1 cellular context compared by ENCODE assay signal in the genomic region with DNA sequence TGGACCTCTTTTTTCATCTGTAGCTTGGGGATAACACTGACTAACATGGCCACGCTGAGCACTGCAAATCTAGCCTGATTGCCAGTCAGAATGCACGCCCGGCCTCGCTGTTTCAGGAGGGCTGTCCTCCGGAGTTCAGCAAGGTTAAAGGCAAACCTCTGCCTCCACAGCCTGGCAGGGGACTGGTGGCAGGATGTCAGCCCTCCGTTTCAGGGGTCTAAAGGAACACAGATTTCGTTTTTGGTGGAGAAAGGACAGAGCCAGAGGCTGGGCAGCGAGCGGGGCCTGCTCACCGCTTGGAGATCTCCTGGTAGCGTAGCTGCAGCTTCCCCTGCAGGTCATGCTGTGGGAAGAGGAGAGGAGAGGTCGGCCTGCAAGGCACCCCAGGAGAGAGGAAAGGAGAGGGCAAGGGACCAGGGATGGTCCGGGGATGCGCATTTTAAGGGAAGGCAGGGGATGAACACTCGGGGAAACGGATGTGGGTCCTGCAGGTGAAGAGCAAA.
TF ChIP-seq lines count a peak whose summit lies in the region.

No MANE protein-coding gene starts in this region.

TF ChIP-seq in HepG2, 621 proteins besides CTCF, POLR2A, EP300 and RAD21:
- TF ChIP-seq ZFAT (CRISPR knock-in tag; conservative IDR thresholded peaks at IDR 0.05) (peak; percentile 29; the same call in 1 of the 2 replicates), ZNF333 (CRISPR knock-in tag; IDR thresholded peaks at IDR 0.05; ENCODE audit: borderline replicate concordance) (0 out of 2 replicates have a peak, but pooled peaks have one; percentile 50), ZNF468 (CRISPR knock-in tag; IDR thresholded peaks at IDR 0.05) (0 out of 2 replicates have a peak, but pooled peaks have one; percentile 31), SKI (IDR thresholded peaks at IDR 0.05; ENCODE audit: partially characterized antibody) (no peak), TCF12 (IDR thresholded peaks at IDR 0.05) (no peak), TCF12 (CRISPR knock-in tag; IDR thresholded peaks at IDR 0.05) (peak; percentile 28; the same call in 1 of the 2 replicates), NRL (CRISPR knock-in tag; IDR thresholded peaks at IDR 0.05; ENCODE audit: borderline replicate concordance) (no peak), CHCHD3 (CRISPR knock-in tag; IDR thresholded peaks at IDR 0.05) (peak; percentile 11; the same call in 1 of the 2 replicates), ZFP36L1 (CRISPR knock-in tag; IDR thresholded peaks at IDR 0.05) (0 out of 2 replicates have a peak, but pooled peaks have one; percentile 5), JUNB (CRISPR knock-in tag; IDR thresholded peaks at IDR 0.05; ENCODE audit: borderline replicate concordance) (no peak), ZNF138 (CRISPR knock-in tag; IDR thresholded peaks at IDR 0.05; ENCODE audit: low read depth) (no peak), ZNF781 (CRISPR knock-in tag; IDR thresholded peaks at IDR 0.05; ENCODE audit: borderline replicate concordance, not compliant biosample characterization) (peak; percentile 22), HOXA7 (CRISPR knock-in tag; IDR thresholded peaks at IDR 0.05) (no peak), ZMYM3 (CRISPR knock-in tag; IDR thresholded peaks at IDR 0.05) (0 out of 2 replicates have a peak, but pooled peaks have one; percentile 8), ZNF235 (CRISPR knock-in tag; IDR thresholded peaks at IDR 0.05; ENCODE audit: borderline replicate concordance) (0 out of 2 replicates have a peak, but pooled peaks have one; percentile 18), KDM5A (IDR thresholded peaks at IDR 0.05; ENCODE audit: borderline replicate concordance, low read length) (peak; percentile 93; the same call in 1 of the 2 replicates), RORA (CRISPR knock-in tag; IDR thresholded peaks at IDR 0.05) (no peak), MAF1 (CRISPR knock-in tag; IDR thresholded peaks at IDR 0.05; ENCODE audit: borderline replicate concordance) (0 out of 2 replicates have a peak, but pooled peaks have one; percentile 24), REXO4 (CRISPR knock-in tag; IDR thresholded peaks at IDR 0.05; ENCODE audit: borderline replicate concordance) (no peak), SNAI1 (CRISPR knock-in tag; IDR thresholded peaks at IDR 0.05; ENCODE audit: borderline replicate concordance) (0 out of 2 replicates have a peak, but pooled peaks have one; percentile 61), ZNF543 (CRISPR knock-in tag; IDR thresholded peaks at IDR 0.05) (no peak), SMC3 (IDR thresholded peaks at IDR 0.05; ENCODE audit: low read length) (no peak), CENPT (CRISPR knock-in tag; IDR thresholded peaks at IDR 0.05; ENCODE audit: low read depth) (no peak), ZNF737 (CRISPR knock-in tag; IDR thresholded peaks at IDR 0.05; ENCODE audit: borderline replicate concordance) (0 out of 2 replicates have a peak, but pooled peaks have one; percentile 35)
- TF ChIP-seq, protein P1, sequence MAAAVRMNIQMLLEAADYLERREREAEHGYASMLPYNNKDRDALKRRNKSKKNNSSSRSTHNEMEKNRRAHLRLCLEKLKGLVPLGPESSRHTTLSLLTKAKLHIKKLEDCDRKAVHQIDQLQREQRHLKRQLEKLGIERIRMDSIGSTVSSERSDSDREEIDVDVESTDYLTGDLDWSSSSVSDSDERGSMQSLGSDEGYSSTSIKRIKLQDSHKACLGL (CRISPR knock-in tag; IDR thresholded peaks at IDR 0.05), result peak; percentile 17; the same call in 1 of the 2 replicates
- TF ChIP-seq, protein P2, sequence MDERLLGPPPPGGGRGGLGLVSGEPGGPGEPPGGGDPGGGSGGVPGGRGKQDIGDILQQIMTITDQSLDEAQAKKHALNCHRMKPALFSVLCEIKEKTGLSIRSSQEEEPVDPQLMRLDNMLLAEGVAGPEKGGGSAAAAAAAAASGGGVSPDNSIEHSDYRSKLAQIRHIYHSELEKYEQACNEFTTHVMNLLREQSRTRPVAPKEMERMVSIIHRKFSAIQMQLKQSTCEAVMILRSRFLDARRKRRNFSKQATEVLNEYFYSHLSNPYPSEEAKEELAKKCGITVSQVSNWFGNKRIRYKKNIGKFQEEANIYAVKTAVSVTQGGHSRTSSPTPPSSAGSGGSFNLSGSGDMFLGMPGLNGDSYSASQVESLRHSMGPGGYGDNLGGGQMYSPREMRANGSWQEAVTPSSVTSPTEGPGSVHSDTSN (CRISPR knock-in tag; IDR thresholded peaks at IDR 0.05), result 0 out of 2 replicates have a peak, but pooled peaks have one; percentile 20
- TF ChIP-seq, protein P3, sequence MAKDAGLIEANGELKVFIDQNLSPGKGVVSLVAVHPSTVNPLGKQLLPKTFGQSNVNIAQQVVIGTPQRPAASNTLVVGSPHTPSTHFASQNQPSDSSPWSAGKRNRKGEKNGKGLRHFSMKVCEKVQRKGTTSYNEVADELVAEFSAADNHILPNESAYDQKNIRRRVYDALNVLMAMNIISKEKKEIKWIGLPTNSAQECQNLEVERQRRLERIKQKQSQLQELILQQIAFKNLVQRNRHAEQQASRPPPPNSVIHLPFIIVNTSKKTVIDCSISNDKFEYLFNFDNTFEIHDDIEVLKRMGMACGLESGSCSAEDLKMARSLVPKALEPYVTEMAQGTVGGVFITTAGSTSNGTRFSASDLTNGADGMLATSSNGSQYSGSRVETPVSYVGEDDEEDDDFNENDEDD (CRISPR knock-in tag; IDR thresholded peaks at IDR 0.05; ENCODE audit: borderline replicate concordance), result no peak
- TF ChIP-seq, protein P4, sequence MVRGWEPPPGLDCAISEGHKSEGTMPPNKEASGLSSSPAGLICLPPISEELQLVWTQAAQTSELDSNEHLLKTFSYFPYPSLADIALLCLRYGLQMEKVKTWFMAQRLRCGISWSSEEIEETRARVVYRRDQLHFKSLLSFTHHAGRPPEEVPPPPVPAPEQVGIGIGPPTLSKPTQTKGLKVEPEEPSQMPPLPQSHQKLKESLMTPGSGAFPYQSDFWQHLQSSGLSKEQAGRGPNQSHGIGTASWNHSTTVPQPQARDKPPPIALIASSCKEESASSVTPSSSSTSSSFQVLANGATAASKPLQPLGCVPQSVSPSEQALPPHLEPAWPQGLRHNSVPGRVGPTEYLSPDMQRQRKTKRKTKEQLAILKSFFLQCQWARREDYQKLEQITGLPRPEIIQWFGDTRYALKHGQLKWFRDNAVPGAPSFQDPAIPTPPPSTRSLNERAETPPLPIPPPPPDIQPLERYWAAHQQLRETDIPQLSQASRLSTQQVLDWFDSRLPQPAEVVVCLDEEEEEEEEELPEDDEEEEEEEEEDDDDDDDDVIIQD (CRISPR knock-in tag; IDR thresholded peaks at IDR 0.05; ENCODE audit: low read depth), result no peak
- TF ChIP-seq, protein P5, sequence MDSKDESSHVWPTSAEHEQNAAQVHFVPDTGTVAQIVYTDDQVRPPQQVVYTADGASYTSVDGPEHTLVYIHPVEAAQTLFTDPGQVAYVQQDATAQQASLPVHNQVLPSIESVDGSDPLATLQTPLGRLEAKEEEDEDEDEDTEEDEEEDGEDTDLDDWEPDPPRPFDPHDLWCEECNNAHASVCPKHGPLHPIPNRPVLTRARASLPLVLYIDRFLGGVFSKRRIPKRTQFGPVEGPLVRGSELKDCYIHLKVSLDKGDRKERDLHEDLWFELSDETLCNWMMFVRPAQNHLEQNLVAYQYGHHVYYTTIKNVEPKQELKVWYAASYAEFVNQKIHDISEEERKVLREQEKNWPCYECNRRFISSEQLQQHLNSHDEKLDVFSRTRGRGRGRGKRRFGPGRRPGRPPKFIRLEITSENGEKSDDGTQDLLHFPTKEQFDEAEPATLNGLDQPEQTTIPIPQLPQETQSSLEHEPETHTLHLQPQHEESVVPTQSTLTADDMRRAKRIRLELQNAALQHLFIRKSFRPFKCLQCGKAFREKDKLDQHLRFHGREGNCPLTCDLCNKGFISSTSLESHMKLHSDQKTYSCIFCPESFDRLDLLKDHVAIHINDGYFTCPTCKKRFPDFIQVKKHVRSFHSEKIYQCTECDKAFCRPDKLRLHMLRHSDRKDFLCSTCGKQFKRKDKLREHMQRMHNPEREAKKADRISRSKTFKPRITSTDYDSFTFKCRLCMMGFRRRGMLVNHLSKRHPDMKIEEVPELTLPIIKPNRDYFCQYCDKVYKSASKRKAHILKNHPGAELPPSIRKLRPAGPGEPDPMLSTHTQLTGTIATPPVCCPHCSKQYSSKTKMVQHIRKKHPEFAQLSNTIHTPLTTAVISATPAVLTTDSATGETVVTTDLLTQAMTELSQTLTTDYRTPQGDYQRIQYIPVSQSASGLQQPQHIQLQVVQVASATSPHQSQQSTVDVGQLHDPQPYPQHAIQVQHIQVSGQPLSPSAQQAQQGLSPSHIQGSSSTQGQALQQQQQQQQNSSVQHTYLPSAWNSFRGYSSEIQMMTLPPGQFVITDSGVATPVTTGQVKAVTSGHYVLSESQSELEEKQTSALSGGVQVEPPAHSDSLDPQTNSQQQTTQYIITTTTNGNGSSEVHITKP (CRISPR knock-in tag; IDR thresholded peaks at IDR 0.05; ENCODE audit: low read depth), result 0 out of 2 replicates have a peak, but pooled peaks have one; percentile 4
- TF ChIP-seq, protein P6, sequence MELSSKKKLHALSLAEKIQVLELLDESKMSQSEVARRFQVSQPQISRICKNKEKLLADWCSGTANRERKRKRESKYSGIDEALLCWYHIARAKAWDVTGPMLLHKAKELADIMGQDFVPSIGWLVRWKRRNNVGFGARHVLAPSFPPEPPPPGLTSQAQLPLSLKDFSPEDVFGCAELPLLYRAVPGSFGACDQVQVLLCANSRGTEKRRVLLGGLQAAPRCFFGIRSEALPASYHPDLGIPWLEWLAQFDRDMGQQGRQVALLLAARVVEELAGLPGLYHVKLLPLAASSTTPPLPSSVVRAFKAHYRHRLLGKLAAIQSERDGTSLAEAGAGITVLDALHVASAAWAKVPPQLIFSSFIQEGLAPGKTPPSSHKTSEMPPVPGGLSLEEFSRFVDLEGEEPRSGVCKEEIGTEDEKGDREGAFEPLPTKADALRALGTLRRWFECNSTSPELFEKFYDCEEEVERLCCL (CRISPR knock-in tag; IDR thresholded peaks at IDR 0.05; ENCODE audit: borderline replicate concordance), result no peak
- TF ChIP-seq, protein P7, sequence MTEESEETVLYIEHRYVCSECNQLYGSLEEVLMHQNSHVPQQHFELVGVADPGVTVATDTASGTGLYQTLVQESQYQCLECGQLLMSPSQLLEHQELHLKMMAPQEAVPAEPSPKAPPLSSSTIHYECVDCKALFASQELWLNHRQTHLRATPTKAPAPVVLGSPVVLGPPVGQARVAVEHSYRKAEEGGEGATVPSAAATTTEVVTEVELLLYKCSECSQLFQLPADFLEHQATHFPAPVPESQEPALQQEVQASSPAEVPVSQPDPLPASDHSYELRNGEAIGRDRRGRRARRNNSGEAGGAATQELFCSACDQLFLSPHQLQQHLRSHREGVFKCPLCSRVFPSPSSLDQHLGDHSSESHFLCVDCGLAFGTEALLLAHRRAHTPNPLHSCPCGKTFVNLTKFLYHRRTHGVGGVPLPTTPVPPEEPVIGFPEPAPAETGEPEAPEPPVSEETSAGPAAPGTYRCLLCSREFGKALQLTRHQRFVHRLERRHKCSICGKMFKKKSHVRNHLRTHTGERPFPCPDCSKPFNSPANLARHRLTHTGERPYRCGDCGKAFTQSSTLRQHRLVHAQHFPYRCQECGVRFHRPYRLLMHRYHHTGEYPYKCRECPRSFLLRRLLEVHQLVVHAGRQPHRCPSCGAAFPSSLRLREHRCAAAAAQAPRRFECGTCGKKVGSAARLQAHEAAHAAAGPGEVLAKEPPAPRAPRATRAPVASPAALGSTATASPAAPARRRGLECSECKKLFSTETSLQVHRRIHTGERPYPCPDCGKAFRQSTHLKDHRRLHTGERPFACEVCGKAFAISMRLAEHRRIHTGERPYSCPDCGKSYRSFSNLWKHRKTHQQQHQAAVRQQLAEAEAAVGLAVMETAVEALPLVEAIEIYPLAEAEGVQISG (CRISPR knock-in tag; IDR thresholded peaks at IDR 0.05), result 0 out of 2 replicates have a peak, but pooled peaks have one; percentile 14
- TF ChIP-seq, protein P8, sequence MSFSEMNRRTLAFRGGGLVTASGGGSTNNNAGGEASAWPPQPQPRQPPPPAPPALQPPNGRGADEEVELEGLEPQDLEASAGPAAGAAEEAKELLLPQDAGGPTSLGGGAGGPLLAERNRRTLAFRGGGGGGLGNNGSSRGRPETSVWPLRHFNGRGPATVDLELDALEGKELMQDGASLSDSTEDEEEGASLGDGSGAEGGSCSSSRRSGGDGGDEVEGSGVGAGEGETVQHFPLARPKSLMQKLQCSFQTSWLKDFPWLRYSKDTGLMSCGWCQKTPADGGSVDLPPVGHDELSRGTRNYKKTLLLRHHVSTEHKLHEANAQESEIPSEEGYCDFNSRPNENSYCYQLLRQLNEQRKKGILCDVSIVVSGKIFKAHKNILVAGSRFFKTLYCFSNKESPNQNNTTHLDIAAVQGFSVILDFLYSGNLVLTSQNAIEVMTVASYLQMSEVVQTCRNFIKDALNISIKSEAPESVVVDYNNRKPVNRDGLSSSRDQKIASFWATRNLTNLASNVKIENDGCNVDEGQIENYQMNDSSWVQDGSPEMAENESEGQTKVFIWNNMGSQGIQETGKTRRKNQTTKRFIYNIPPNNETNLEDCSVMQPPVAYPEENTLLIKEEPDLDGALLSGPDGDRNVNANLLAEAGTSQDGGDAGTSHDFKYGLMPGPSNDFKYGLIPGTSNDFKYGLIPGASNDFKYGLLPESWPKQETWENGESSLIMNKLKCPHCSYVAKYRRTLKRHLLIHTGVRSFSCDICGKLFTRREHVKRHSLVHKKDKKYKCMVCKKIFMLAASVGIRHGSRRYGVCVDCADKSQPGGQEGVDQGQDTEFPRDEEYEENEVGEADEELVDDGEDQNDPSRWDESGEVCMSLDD (CRISPR knock-in tag; IDR thresholded peaks at IDR 0.05; ENCODE audit: borderline replicate concordance), result no peak; the same call in 1 of the 2 replicates
- TF ChIP-seq, protein P9, sequence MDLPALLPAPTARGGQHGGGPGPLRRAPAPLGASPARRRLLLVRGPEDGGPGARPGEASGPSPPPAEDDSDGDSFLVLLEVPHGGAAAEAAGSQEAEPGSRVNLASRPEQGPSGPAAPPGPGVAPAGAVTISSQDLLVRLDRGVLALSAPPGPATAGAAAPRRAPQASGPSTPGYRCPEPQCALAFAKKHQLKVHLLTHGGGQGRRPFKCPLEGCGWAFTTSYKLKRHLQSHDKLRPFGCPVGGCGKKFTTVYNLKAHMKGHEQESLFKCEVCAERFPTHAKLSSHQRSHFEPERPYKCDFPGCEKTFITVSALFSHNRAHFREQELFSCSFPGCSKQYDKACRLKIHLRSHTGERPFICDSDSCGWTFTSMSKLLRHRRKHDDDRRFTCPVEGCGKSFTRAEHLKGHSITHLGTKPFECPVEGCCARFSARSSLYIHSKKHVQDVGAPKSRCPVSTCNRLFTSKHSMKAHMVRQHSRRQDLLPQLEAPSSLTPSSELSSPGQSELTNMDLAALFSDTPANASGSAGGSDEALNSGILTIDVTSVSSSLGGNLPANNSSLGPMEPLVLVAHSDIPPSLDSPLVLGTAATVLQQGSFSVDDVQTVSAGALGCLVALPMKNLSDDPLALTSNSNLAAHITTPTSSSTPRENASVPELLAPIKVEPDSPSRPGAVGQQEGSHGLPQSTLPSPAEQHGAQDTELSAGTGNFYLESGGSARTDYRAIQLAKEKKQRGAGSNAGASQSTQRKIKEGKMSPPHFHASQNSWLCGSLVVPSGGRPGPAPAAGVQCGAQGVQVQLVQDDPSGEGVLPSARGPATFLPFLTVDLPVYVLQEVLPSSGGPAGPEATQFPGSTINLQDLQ (CRISPR knock-in tag; IDR thresholded peaks at IDR 0.05), result no peak
- TF ChIP-seq, protein P10, sequence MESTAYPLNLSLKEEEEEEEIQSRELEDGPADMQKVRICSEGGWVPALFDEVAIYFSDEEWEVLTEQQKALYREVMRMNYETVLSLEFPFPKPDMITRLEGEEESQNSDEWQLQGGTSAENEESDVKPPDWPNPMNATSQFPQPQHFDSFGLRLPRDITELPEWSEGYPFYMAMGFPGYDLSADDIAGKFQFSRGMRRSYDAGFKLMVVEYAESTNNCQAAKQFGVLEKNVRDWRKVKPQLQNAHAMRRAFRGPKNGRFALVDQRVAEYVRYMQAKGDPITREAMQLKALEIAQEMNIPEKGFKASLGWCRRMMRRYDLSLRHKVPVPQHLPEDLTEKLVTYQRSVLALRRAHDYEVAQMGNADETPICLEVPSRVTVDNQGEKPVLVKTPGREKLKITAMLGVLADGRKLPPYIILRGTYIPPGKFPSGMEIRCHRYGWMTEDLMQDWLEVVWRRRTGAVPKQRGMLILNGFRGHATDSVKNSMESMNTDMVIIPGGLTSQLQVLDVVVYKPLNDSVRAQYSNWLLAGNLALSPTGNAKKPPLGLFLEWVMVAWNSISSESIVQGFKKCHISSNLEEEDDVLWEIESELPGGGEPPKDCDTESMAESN (CRISPR knock-in tag; conservative IDR thresholded peaks at IDR 0.05), result no peak
